ENCODE assay signal across 12 cellular contexts in genomic region chr1:212109713-212110112, GRCh38.
"Had no signal": no experiment of that assay in that cellular context is flagged by ENCODE, and none has a peak within 500 bp of the region (broad histone marks: within the 10 kb centered on the region; RNA-seq: fewer than 3 reads in every experiment).

No MANE protein-coding gene starts in this region.

- H3K27ac ChIP-seq: dorsolateral prefrontal cortex, pancreas, testis, upper lobe of right lung, WERI-Rb-1 had no signal

- DNase-seq: activated CD4-positive, alpha-beta T cell treated with anti-CD3 and anti-CD28 coated beads, Interleukin-2, amount 50 U/mL, for 48 hours; activated naive CD4-positive, alpha-beta T cell treated with anti-CD3 and anti-CD28 coated beads, Interleukin-2, amount 10 ng/mL, durations not matched to agents 7 days and 5 days; dorsolateral prefrontal cortex; endodermal cell; mammary epithelial cell; naive B cell; pancreas; stimulated activated CD4-positive, alpha-beta T cell treated with anti-CD3 and anti-CD28 coated beads, Interleukin-2, amount 100 ng/mL, for 24 hours; stomach; testis; upper lobe of right lung; WERI-Rb-1 had no signal

- ATAC-seq: pancreas, upper lobe of right lung had no signal

- H3K36me3 ChIP-seq: pancreas, stomach, upper lobe of right lung had no signal

- H3K9me3 ChIP-seq: pancreas, stomach, testis, upper lobe of right lung had no signal

- H3K27me3 ChIP-seq: dorsolateral prefrontal cortex, pancreas, stomach, testis, upper lobe of right lung had no signal

- H3K4me3 ChIP-seq: dorsolateral prefrontal cortex, pancreas, stomach, testis, upper lobe of right lung had no signal
